ENCODE assay signal across 9 cellular contexts in the genomic region with DNA sequence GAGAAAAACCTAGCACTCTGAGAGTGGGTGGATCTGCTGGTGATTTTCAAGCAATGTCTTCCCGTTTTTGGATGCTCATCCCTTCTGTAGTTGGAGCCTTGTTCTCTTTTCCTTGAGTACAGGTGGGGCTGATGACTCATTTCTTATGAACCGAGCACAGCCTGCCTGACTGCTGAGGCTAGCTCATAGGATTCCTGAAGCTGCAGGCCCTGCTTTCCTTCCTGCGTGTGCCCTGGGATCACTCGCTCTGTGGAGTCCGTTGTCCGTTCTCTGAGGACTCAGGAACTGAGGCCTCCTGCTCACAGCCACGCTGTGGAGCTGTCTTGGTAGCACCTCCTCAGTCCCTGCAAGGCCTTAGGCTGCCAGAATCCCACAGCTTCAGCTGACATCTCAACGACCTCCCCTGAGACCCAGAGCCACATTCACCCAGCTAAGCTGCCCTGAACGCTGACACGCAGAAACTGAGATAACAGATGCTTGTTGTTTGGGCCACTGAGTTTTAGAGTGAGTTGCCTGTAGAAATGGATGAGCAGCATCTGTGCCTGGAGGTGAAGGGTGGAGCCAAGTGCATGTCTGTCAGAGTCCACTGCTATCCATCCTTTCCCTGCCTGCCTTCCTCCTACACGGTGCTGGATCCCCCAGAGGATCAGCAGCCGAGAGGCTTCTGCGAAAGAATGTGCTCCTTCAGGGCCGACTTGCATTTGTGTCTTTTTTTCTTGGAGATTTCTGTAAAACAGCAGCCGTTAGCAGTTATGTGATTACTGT.
A peak's percentile ranks its signal among the peaks of the same experiment; 100 is the strongest.
DNase-seq lines count a peak whose midpoint lies in the region; ATAC-seq and TF ChIP-seq lines count a peak whose summit lies in the region.
"Had no signal": no experiment of that assay in that cellular context is flagged by ENCODE, and none has a peak within 500 bp of the region (broad histone marks: within the 10 kb centered on the region; RNA-seq: fewer than 3 reads in every experiment).

No MANE protein-coding gene starts in this region.

- H3K4me1 ChIP-seq in BLaER1 = peaks cover 87% of the 10 kb centered on the region

- peak overlapping the region; percentile 71 for H3K4me3 ChIP-seq in BLaER1
- H3K4me3 ChIP-seq: adrenal gland had no signal

- peak overlapping the region; percentile 97 for H3K27ac ChIP-seq in BLaER1

- peaks cover 27% of the 10 kb centered on the region for H3K36me3 ChIP-seq in BLaER1
- H3K36me3 ChIP-seq: adrenal gland had no signal

- peaks cover 51% of the 10 kb centered on the region for H4K20me1 ChIP-seq in BLaER1

- H3K4me2 ChIP-seq in BLaER1 = peak overlapping the region; percentile 99

- DNase-seq in astrocyte of the hippocampus (ENCODE audit: low read depth, low spot score) (peak; percentile 68), kidney tubule cell (ENCODE audit: low spot score) (peak; percentile 70), SW 1271 (lab: John Stamatoyannopoulos, UW) (no peak), NCI-H1105 (lab: John Stamatoyannopoulos, UW) (no peak), GM10266 (ENCODE audit: extremely low spot score) (no peak)

- peak overlapping the region; percentile 86 for H3K9ac ChIP-seq in BLaER1

- ATAC-seq in HG02759 (IDR thresholded peaks at IDR 0.05; ENCODE audit: unreplicated experiment) (peak; percentile 24), HG03108 (IDR thresholded peaks at IDR 0.05; ENCODE audit: unreplicated experiment) (no peak)

- H3K9me3 ChIP-seq in BLaER1 = peaks cover 31% of the 10 kb centered on the region
- H3K9me3 ChIP-seq: adrenal gland had no signal

- no peaks in the 10 kb centered on the region for H3K27me3 ChIP-seq in BLaER1
- H3K27me3 ChIP-seq: adrenal gland had no signal

- no peak for TF ChIP-seq CTCF in GM10266 (IDR thresholded peaks at IDR 0.05; ENCODE audit: control insufficient read depth, insufficient read depth, low read depth, missing control alignments)

Comparison
In these comparisons a context has a peak if more than half of its experiments do, and no peak if none do; other contexts are left out.
1. DNase-seq: peak in astrocyte of the hippocampus (single experiment) and kidney tubule cell (single experiment); none in SW 1271 (0 of 2), NCI-H1105 (single experiment) and GM10266 (single experiment).